8 cellular contexts compared by ENCODE assay signal in the genomic region with DNA sequence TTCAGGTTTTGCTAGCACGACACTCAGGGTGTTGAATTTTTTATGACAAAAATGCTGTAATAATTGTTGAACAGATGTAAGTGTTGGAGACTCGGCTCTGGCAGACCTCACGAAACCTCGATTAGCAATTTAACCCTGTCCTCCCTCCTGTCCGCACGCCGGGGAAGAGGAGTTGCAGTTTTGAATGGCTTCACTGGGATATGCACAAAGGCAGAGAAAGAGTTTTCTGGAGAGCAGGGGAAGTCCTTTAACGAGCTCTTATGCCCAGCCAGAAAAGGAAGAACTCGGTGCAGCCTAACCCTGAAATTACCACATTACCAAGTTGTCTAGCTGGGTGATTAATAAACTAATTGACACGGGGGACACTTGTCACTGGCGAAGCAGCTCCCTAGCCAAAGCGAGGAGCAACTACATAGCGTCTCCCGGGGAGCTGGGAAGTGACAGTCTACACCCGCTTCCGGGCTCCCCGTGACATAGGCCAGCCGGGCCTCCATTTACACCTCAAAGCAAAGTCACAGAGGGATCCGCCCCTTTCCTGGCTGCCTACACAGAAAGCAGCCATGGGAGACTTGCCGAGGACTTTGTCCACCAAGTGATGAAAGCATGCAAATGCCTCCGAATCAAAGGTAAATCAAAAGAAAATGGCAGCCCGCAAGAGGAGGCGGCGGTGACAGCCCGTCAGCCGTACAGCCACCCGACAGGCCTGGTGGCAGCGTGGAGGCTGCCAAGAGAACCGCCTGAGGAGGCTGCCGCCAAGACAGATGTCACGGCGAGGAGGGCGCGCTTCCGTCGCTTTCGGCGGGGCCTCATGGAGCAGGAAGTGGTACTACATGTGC.
DNase-seq lines count a peak whose midpoint lies in the region; ATAC-seq and TF ChIP-seq lines count a peak whose summit lies in the region.

No MANE protein-coding gene starts in this region.

- TF ChIP-seq CTCF in cardiac muscle cell (IDR thresholded peaks at IDR 0.05; ENCODE audit: low read depth, low read length), result no peak

- peaks cover 30% of the 10 kb centered on the region for H3K27me3 ChIP-seq in HUES64 (ENCODE audit: insufficient read depth, low read length)
- H3K27me3 ChIP-seq in cardiac muscle cell, result no peaks in the 10 kb centered on the region
- peaks cover 3 to 16% (median 15%) of the 10 kb centered on the region in 3 donors for H3K27me3 ChIP-seq in skeletal muscle tissue (ENCODE audit: control insufficient read depth in 3 of 3, insufficient read depth in 3 of 3, low read length in 3 of 3)

- H3K27ac ChIP-seq in HUES64 (ENCODE audit: low read depth, low read length) (no peak overlapping the region), cardiac muscle cell (no peak overlapping the region), skeletal muscle tissue (ENCODE audit: low read depth, low read length) (no peak overlapping the region)

- H3K9me3 ChIP-seq in HUES64 (ENCODE audit: insufficient read depth, low read depth, low read length) (peaks cover 10% of the 10 kb centered on the region; the same call in 1 of the 2 replicates), cardiac muscle cell (ENCODE audit: low read depth) (no peaks in the 10 kb centered on the region), skeletal muscle tissue (ENCODE audit: control insufficient read depth in 3 of 3, low read length in 3 of 3) (peaks cover 0 to 4% (median 0%) of the 10 kb centered on the region in 3 donors)

- WGBS in HUES64, result 8% methylated on average over 38 of the region's 38 CpGs

- no peak overlapping the region for H3K9ac ChIP-seq in HUES64 (ENCODE audit: low read depth, low read length)
- H3K9ac ChIP-seq in skeletal muscle tissue (ENCODE audit: low read depth in 1 of 3, low read length in 3 of 3), result no peak overlapping the region

- H3K4me3 ChIP-seq in HUES64 (ENCODE audit: low read length) (peak overlapping the region; percentile 54), cardiac muscle cell (peak overlapping the region; percentile 6), skeletal muscle tissue (ENCODE audit: low read length in 3 of 3) (peak overlapping the region in 2 of 3 donors; percentile 16 to 65)

- H3K36me3 ChIP-seq in HUES64 (ENCODE audit: insufficient read depth, low read length) (no peaks in the 10 kb centered on the region), cardiac muscle cell (no peaks in the 10 kb centered on the region), skeletal muscle tissue (ENCODE audit: control insufficient read depth in 3 of 3, insufficient read depth in 3 of 3, low read length in 3 of 3) (no peaks in the 10 kb centered on the region)

- ATAC-seq in HG03378 (IDR thresholded peaks at IDR 0.05; ENCODE audit: unreplicated experiment), result no peak
- no peak for ATAC-seq in GM19463 (IDR thresholded peaks at IDR 0.05; ENCODE audit: unreplicated experiment)
- ATAC-seq in GM21619 (IDR thresholded peaks at IDR 0.05; ENCODE audit: unreplicated experiment), result no peak

- H3K4me1 ChIP-seq in HUES64 (ENCODE audit: insufficient read depth, low read length), result peaks cover 7% of the 10 kb centered on the region
- H3K4me1 ChIP-seq in cardiac muscle cell (ENCODE audit: low read depth), result no peaks in the 10 kb centered on the region
- H3K4me1 ChIP-seq in skeletal muscle tissue (ENCODE audit: control insufficient read depth in 3 of 3, insufficient read depth in 3 of 3, low read length in 3 of 3), result no peaks in the 10 kb centered on the region

- DNase-seq in activated T-cell treated with anti-CD3 and anti-CD28 coated beads for 24 hours (ENCODE audit: low read depth) (peak; percentile 76), cardiac muscle cell (ENCODE audit: low read depth in 1 of 2, low spot score in 1 of 2) (peak in 1 of 2 donors; percentile 21), NCI-H146 treated with DMSO at 0.1 percent for 48 hours (lab: John Stamatoyannopoulos, UW; ENCODE audit: unreplicated experiment) (no peak)
